8 cellular contexts compared by ENCODE assay signal in the genomic region with DNA sequence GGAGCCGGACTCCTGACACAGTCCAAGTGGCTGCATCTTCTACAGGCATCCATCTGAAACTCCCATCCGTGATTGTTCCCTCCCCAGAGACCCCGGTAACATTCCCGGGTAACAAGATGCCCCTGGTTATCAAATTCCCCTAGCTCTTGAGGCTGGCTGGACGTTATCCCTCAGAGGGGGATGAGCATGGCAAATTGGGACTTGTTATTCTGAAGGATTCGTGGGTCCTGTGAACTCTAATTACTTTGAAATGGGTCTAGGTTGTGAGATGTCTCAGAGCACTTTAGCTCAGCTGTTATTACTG. TPM values are rescaled to one million over a fixed set of nuclear protein-coding genes. Genes with fewer than 3 reads are reported as not detected.
DNase-seq lines count a peak whose midpoint lies in the region; ATAC-seq, FAIRE-seq and TF ChIP-seq lines count a peak whose summit lies in the region.

No MANE protein-coding gene starts in this region.

- no peak for FAIRE-seq in bronchial epithelial cell (lab: Jason Lieb, UNC)

- H3K36me3 ChIP-seq in left ventricle myocardium inferior (no peaks in the 10 kb centered on the region), bronchial epithelial cell (ENCODE audit: control insufficient read depth, insufficient read depth, low read length) (no peaks in the 10 kb centered on the region), aorta (ENCODE audit: control insufficient read depth in 1 of 2, insufficient read depth in 2 of 2, low read length in 1 of 2) (no peaks in the 10 kb centered on the region)

- H3K27me3 ChIP-seq in left ventricle myocardium inferior (ENCODE audit: low read depth) (no peaks in the 10 kb centered on the region), bronchial epithelial cell (ENCODE audit: control insufficient read depth, insufficient read depth, low read length) (no peaks in the 10 kb centered on the region), mononuclear cell (ENCODE audit: insufficient read depth, low read length) (no peaks in the 10 kb centered on the region), aorta (ENCODE audit: control insufficient read depth in 1 of 2, insufficient read depth in 2 of 2, low read length in 1 of 2) (no peaks in the 10 kb centered on the region)

- H3K9me3 ChIP-seq in left ventricle myocardium inferior (replicated peaks) (no peaks in the 10 kb centered on the region), mononuclear cell (ENCODE audit: low read depth, low read length) (no peaks in the 10 kb centered on the region), aorta (ENCODE audit: control insufficient read depth, low read length) (no peaks in the 10 kb centered on the region)

- no peak for TF ChIP-seq CTCF in left ventricle myocardium inferior (IDR thresholded peaks at IDR 0.05; ENCODE audit: borderline replicate concordance)
- no peak for TF ChIP-seq CTCF in bronchial epithelial cell (IDR thresholded peaks at IDR 0.05; ENCODE audit: insufficient read depth, low read length, severe bottlenecking)

- H3K4me1 ChIP-seq in left ventricle myocardium inferior = peaks cover 24% of the 10 kb centered on the region
- peaks cover 56% of the 10 kb centered on the region for H3K4me1 ChIP-seq in mononuclear cell (ENCODE audit: insufficient read depth, low read length)
- no peaks in the 10 kb centered on the region for H3K4me1 ChIP-seq in aorta (ENCODE audit: control insufficient read depth in 1 of 2, insufficient read depth in 2 of 2, low read length in 2 of 2)

- H3K4me3 ChIP-seq in left ventricle myocardium inferior (peak overlapping the region; percentile 86), bronchial epithelial cell (ENCODE audit: low read depth, low read length) (peak overlapping the region; percentile 45), mononuclear cell (ENCODE audit: low read length) (peak overlapping the region; percentile 73), aorta (ENCODE audit: low read length in 2 of 2) (peak overlapping the region; percentile 55 to 65)

- ATAC-seq in Right ventricle myocardium superior (ENCODE audit: poor library complexity) (no peak), aorta (ENCODE audit: low FRiP score) (no peak)

- H3K27ac ChIP-seq in left ventricle myocardium inferior (replicated peaks) (peak overlapping the region; percentile 98), aorta (ENCODE audit: low read depth in 1 of 2, low read length in 2 of 2) (peak overlapping the region; percentile 82 to 83)

- 5% methylated on average over 6 of the region's 6 CpGs for WGBS in aorta, 2 donors

- intact Hi-C loops in left ventricle myocardium inferior (cut with micrococcal nuclease) (no loop called here), Right ventricle myocardium superior (cut with DNase I) (no loop called here), aorta (cut with DNase I) (no loop called here)

- DNase-seq in left ventricle myocardium inferior (no peak), Right ventricle myocardium superior (no peak), bronchial epithelial cell (ENCODE audit: low read depth) (no peak), aorta (no peak), NCI-H2227 treated with DMSO at 0.1 percent for 48 hours (lab: John Stamatoyannopoulos, UW) (no peak), NOMO-1 treated with dmso at 0.1 percent for 144 hours (lab: John Stamatoyannopoulos, UW; ENCODE audit: unreplicated experiment) (no peak), COLO829 (ENCODE audit: low spot score) (no peak)

RNA-seq across cellular contexts. Expression of a gene that starts 0.6 kb away (rescaled TPM):
- total RNA-seq in left ventricle myocardium inferior (49.5 TPM), Right ventricle myocardium superior (38.6 TPM), bronchial epithelial cell (20.5 and 30.7 TPM in 2 replicates), mononuclear cell (39.8 TPM), aorta (10 to 100 TPM; 40.1 to 83.5 TPM)
- polyA plus RNA-seq in aorta = 10 to 100 TPM in 1 of 2 donors, 1 to 10 TPM in 1; 6.1 to 73.2 TPM

RNA-seq across cellular contexts. Expression of a gene that starts 4.2 kb away (rescaled TPM):
- total RNA-seq in left ventricle myocardium inferior (not detected), Right ventricle myocardium superior (not detected), bronchial epithelial cell (0.13 TPM in 1 of 2 replicates, not detected in the other), mononuclear cell (23.5 TPM), aorta (under 1 TPM in 1 of 2 donors, not detected in 1; 0.52 TPM)
- polyA plus RNA-seq in aorta = not detected

RNA-seq across cellular contexts. Expression of a gene that starts 18.7 kb away (rescaled TPM):
- total RNA-seq in left ventricle myocardium inferior (33.4 TPM), Right ventricle myocardium superior (31.2 TPM), bronchial epithelial cell (59.9 and 91.1 TPM in 2 replicates), mononuclear cell (22.6 TPM), aorta (10 to 100 TPM; 72.2 to 92.0 TPM)
- 100 to 1,000 TPM in 1 of 2 donors, 10 to 100 TPM in 1; 96.2 to 149 TPM for polyA plus RNA-seq in aorta

RNA-seq across cellular contexts. Expression of a gene that starts 25.5 kb away (rescaled TPM):
- total RNA-seq in left ventricle myocardium inferior (34.9 TPM), Right ventricle myocardium superior (28.3 TPM), bronchial epithelial cell (47.5 and 47.9 TPM in 2 replicates), mononuclear cell (95.2 TPM), aorta (100 to 1,000 TPM; 129 to 191 TPM)
- 100 to 1,000 TPM in 1 of 2 donors, 10 to 100 TPM in 1; 20.0 to 111 TPM for polyA plus RNA-seq in aorta

RNA-seq across cellular contexts. Expression of a gene that starts 28.2 kb away (rescaled TPM):
- total RNA-seq in left ventricle myocardium inferior = not detected
- total RNA-seq in Right ventricle myocardium superior = not detected
- not detected in 2 replicates for total RNA-seq in bronchial epithelial cell
- not detected for total RNA-seq in mononuclear cell
- total RNA-seq in aorta = not detected
- polyA plus RNA-seq in aorta = under 1 TPM in 1 of 2 donors, not detected in 1; 0.50 TPM

Comparison
In these comparisons a context has a peak if more than half of its experiments do, and no peak if none do; other contexts are left out.
1. RNA of a gene that starts 4.2 kb away (total RNA-seq): 23.5 TPM in mononuclear cell (single experiment); 0.52 TPM in aorta, not detected in Right ventricle myocardium superior (single experiment), not detected in left ventricle myocardium inferior (single experiment) and 0.13 TPM in bronchial epithelial cell; every median in the first group is over 10 times any median in the second.
2. Peak in every context shown above with its lines, with median percentiles within 50 percentile points of each other: H3K4me3 ChIP-seq.